ENCODE assay signal across 16 cellular contexts in the genomic region with DNA sequence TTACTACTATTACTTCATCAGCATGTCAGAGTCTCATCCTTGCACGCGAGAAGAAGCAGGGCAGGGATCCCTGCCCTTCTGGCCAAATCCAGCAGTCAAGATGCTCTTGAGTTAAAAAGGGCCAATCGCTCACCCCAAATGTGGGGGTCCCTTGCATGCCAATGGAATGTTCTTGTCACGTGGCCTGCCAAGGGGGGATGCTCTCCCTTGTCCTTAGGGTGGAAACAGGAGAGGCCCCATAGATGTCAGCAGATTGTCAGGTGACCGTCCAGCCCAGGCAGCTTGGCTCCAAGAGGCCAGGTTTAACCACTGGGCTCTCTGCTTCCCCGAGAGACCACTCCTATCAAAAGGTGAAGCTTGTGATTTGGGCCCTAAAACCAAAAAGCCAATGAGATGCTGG. TPM values are rescaled to one million over a fixed set of nuclear protein-coding genes. Genes with fewer than 3 reads are reported as not detected.
A peak's percentile ranks its signal among the peaks of the same experiment; 100 is the strongest.
DNase-seq lines count a peak whose midpoint lies in the region; ATAC-seq and TF ChIP-seq lines count a peak whose summit lies in the region.
"Had no signal": no experiment of that assay in that cellular context is flagged by ENCODE, and none has a peak within 500 bp of the region (broad histone marks: within the 10 kb centered on the region; RNA-seq: fewer than 3 reads in every experiment).

No MANE protein-coding gene starts in this region.

- intact Hi-C loops in left ventricle myocardium inferior (cut with micrococcal nuclease) (no loop called here), right cardiac atrium (cut with DNase I) (no loop called here), left lung (cut with DNase I) (no loop called here), sigmoid colon (cut with DNase I) (no loop called here)

- no peak for TF ChIP-seq EP300 in sigmoid colon (IDR thresholded peaks at IDR 0.05)

- no peak overlapping the region for H3K4me3 Mint-ChIP-seq in T-helper 17 cell
- H3K4me3 Mint-ChIP-seq: activated CD8-positive, alpha-beta T cell treated with anti-CD3 and anti-CD28 coated beads for 36 hours; GM23338 had no signal

- H3K27ac ChIP-seq in left ventricle myocardium inferior (replicated peaks) (peak overlapping the region; percentile 82), right cardiac atrium (ENCODE audit: low read length) (no peak overlapping the region), left lung (peak overlapping the region; percentile 70 to 96), sigmoid colon (peak overlapping the region; percentile 74 to 87 (median 81))

- TF ChIP-seq CTCF in left ventricle myocardium inferior (IDR thresholded peaks at IDR 0.05; ENCODE audit: borderline replicate concordance) (no peak), left lung (IDR thresholded peaks at IDR 0.05) (no peak), sigmoid colon (IDR thresholded peaks at IDR 0.05) (no peak)

- H3K27ac Mint-ChIP-seq in T-helper 17 cell: no peak overlapping the region
- H3K27ac Mint-ChIP-seq: activated CD8-positive, alpha-beta T cell treated with anti-CD3 and anti-CD28 coated beads for 36 hours; GM23338 had no signal

- H3K36me3 ChIP-seq in left ventricle myocardium inferior: no peaks in the 10 kb centered on the region
- no peaks in the 10 kb centered on the region for H3K36me3 ChIP-seq in left lung
- H3K36me3 ChIP-seq in sigmoid colon: no peaks in the 10 kb centered on the region
- H3K36me3 ChIP-seq: adrenal gland had no signal

- H3K4me3 ChIP-seq in left ventricle myocardium inferior (no peak overlapping the region), right cardiac atrium (ENCODE audit: low read length) (no peak overlapping the region), left lung (no peak overlapping the region), sigmoid colon (no peak overlapping the region)
- H3K4me3 ChIP-seq: adrenal gland, GM23338 had no signal

- H3K27me3 Mint-ChIP-seq in T-helper 17 cell: no peaks in the 10 kb centered on the region
- H3K27me3 Mint-ChIP-seq: activated CD8-positive, alpha-beta T cell treated with anti-CD3 and anti-CD28 coated beads for 36 hours had no signal

- H3K4me1 Mint-ChIP-seq in T-helper 17 cell: peaks cover 10% of the 10 kb centered on the region

- peaks cover 2% of the 10 kb centered on the region for H3K36me3 Mint-ChIP-seq in T-helper 17 cell (ENCODE audit: low read depth)

- peaks cover 29% of the 10 kb centered on the region for H3K4me1 ChIP-seq in left ventricle myocardium inferior
- H3K4me1 ChIP-seq in right cardiac atrium (ENCODE audit: control insufficient read depth, insufficient read depth, low read length): peaks cover 8% of the 10 kb centered on the region
- peaks cover 46 to 97% of the 10 kb centered on the region in 2 donors for H3K4me1 ChIP-seq in left lung
- peaks cover 0 to 47% (median 23%) of the 10 kb centered on the region in 4 donors for H3K4me1 ChIP-seq in sigmoid colon

- no peak for DNase-seq in left ventricle myocardium inferior
- no peak for DNase-seq in right cardiac atrium
- DNase-seq in left lung: no peak
- no peak for DNase-seq in sigmoid colon
- no peak for DNase-seq in T-helper 17 cell
- DNase-seq in occipital lobe (lab: John Stamatoyannopoulos, UW): no peak
- DNase-seq in NCI-H1417 treated with DMSO at 0.1 percent for 48 hours (lab: John Stamatoyannopoulos, UW): no peak
- no peak for DNase-seq in SHP77 treated with DMSO at 0.1 percent for 48 hours (lab: John Stamatoyannopoulos, UW)
- DNase-seq: ACHN; activated CD8-positive, alpha-beta T cell treated with anti-CD3 and anti-CD28 coated beads for 36 hours; EL; NCI-H1930; NCI-H526; substantia nigra had no signal

- ATAC-seq in right cardiac atrium: no peak
- ATAC-seq in left lung: no peak
- ATAC-seq in T-helper 17 cell: no peak
- ATAC-seq: activated CD8-positive, alpha-beta T cell treated with anti-CD3 and anti-CD28 coated beads for 36 hours; GM23338 had no signal

- 89% methylated on average over 6 of the region's 6 CpGs for WGBS in right cardiac atrium
- WGBS in sigmoid colon, 2 donors: 94 to 96% methylated on average over 6 of the region's 6 CpGs

- no peaks in the 10 kb centered on the region for H3K27me3 ChIP-seq in left ventricle myocardium inferior (ENCODE audit: low read depth)
- no peaks in the 10 kb centered on the region for H3K27me3 ChIP-seq in right cardiac atrium (ENCODE audit: control insufficient read depth, insufficient read depth)
- H3K27me3 ChIP-seq in left lung: no peaks in the 10 kb centered on the region
- H3K27me3 ChIP-seq in sigmoid colon: no peaks in the 10 kb centered on the region
- H3K27me3 ChIP-seq: adrenal gland had no signal

- H3K9me3 ChIP-seq in left ventricle myocardium inferior (replicated peaks) (no peaks in the 10 kb centered on the region), right cardiac atrium (ENCODE audit: control insufficient read depth, low read length) (no peaks in the 10 kb centered on the region), left lung (no peaks in the 10 kb centered on the region), sigmoid colon (no peaks in the 10 kb centered on the region), T-helper 17 cell (ENCODE audit: control insufficient read depth, low read length, poor library complexity, severe bottlenecking) (no peaks in the 10 kb centered on the region)
- H3K9me3 ChIP-seq: adrenal gland had no signal

- TF ChIP-seq POLR2A in sigmoid colon (IDR thresholded peaks at IDR 0.05): no peak

RNA-seq across cellular contexts. Expression of gene DUSP1, which starts 25.3 kb away (rescaled TPM):
- total RNA-seq in left ventricle myocardium inferior (85.0 TPM), right cardiac atrium (100 to 1,000 TPM in 2 of 4 donors, 10 to 100 TPM in 2; 81.3 to 247 (median 105) TPM), left lung (100 to 1,000 TPM; 203 to 239 TPM), sigmoid colon (1,000 to 10,000 TPM in 1 of 4 donors, 100 to 1,000 TPM in 3; 449 to 1,033 (median 779) TPM), T-helper 17 cell (1,000 to 10,000 TPM; 1,522 to 2,429 TPM), occipital lobe (54.1 TPM)
- polyA plus RNA-seq in right cardiac atrium (78.7 TPM), sigmoid colon (100 to 1,000 TPM in 2 of 3 donors, 10 to 100 TPM in 1; 99.9 to 253 (median 136) TPM)

RNA-seq across cellular contexts. Expression of gene ERGIC1, which starts 37.7 kb away (rescaled TPM):
- total RNA-seq in left ventricle myocardium inferior (79.4 TPM), right cardiac atrium (10 to 100 TPM; 75.7 to 96.8 (median 86.9) TPM), left lung (100 to 1,000 TPM; 165 to 229 TPM), sigmoid colon (100 to 1,000 TPM in 1 of 4 donors, 10 to 100 TPM in 3; 80.6 to 117 (median 95.7) TPM), T-helper 17 cell (10 to 100 TPM; 50.1 to 53.1 TPM), occipital lobe (41.5 TPM)
- polyA plus RNA-seq in right cardiac atrium (73.1 TPM), sigmoid colon (100 to 1,000 TPM; 125 to 160 (median 132) TPM)
